Comparison of ENCODE assay signal across 26 cellular contexts in the genomic region with DNA sequence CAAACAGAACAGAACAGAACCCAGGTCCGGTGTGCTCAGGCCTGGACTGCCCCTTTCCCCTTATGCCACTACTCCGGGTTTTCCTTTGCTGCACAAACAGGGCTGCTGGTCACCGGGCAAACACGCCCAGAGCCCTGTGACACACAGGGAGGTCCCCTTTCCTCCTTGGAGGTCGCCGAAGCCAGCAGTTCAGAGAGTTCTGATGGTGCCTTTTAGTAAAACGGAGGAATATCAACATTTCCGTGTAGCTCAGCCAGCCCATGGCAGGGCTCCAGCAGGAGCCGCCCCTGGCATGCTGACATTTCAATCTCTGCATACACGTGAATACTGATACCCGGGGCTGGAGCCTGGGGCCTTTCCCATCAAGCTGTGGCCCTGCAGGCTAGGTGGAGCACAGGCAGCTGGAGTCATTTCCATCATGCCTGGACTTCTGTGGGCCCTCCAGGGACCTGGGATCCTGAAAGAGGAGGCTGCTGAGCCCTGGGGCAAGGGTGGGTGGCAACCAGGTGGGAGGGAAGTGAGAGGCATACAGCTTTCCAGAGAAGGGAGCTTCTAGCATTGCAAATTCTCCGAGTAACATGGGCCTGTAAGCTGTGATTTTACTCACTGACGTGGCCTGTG.
DNase-seq lines count a peak whose midpoint lies in the region; ATAC-seq and TF ChIP-seq lines count a peak whose summit lies in the region.
"Had no signal": no experiment of that assay in that cellular context is flagged by ENCODE, and none has a peak within 500 bp of the region (broad histone marks: within the 10 kb centered on the region; RNA-seq: fewer than 3 reads in every experiment).

No MANE protein-coding gene starts in this region.

- 64% methylated on average over 4 of the region's 13 CpGs; no CpG with 5 or more reads in 1 of the 2 experiments for WGBS in IMR-90 (ENCODE audit: extremely low coverage in 2 of 2, insufficient read length in 1 of 2), 2 experiments

- no peak overlapping the region for H4K8ac ChIP-seq in IMR-90 (ENCODE audit: low read depth in 2 of 2, low read length in 2 of 2)

- no peak for DNase-seq in IMR-90
- DNase-seq in cerebellum (ENCODE audit: low spot score) = peak; percentile 42
- DNase-seq in mucosa of descending colon = peak in 2 of 3 donors; percentile 71 to 75
- DNase-seq in tibial artery = peak in 1 of 2 donors; percentile 77
- no peak for DNase-seq in T-helper 2 cell treated with Interferon-gamma antibody and Interleukin-4, amounts not matched to agents 5 μg/mL and 100 μg/mL, for 36 hours (ENCODE audit: low spot score)
- no peak for DNase-seq in activated naive CD4-positive, alpha-beta T cell treated with anti-CD3 and anti-CD28 coated beads, Interleukin-2, amount 50 U/mL, for 16 hours
- DNase-seq: activated CD4-positive, alpha-beta T cell treated with anti-CD3 and anti-CD28 coated beads for 4 hours; activated T-cell treated with anti-CD3 and anti-CD28 coated beads, Interleukin-2, amount 50 U/mL, for 24 hours; CD4-positive, alpha-beta memory T cell; DMS53; effector memory CD8-positive, alpha-beta T cell; GF-D8; hippocampal formation; lower lobe of right lung; MV-4-11; NCI-H524 treated with DMSO at 0.1 percent for 48 hours; stimulated activated CD4-positive, alpha-beta T cell treated with anti-CD3 and anti-CD28 coated beads, Interleukin-2, amount 100 ng/mL, for 24 hours; substantia nigra had no signal

- in situ Hi-C loops in IMR-90 (cut with MboI; ENCODE audit: low sequenced_read_pairs) = loop anchor here (25.0 kb wide), 1 partner anchor 898 kb away; no protein-coding TSS in a partner anchor

- no peak overlapping the region for H3K14ac ChIP-seq in IMR-90 (replicated peaks; ENCODE audit: low read depth, low read length)

- no peak for TF ChIP-seq RAD21 in IMR-90 (IDR thresholded peaks at IDR 0.05; ENCODE audit: low read length)

- no peaks in the 10 kb centered on the region for H3K4me1 Mint-ChIP-seq in T-helper 2 cell treated with Interferon-gamma antibody and Interleukin-4, amounts not matched to agents 5 μg/mL and 100 μg/mL, for 36 hours (ENCODE audit: low read depth)
- H3K4me1 Mint-ChIP-seq: CD4-positive, alpha-beta memory T cell had no signal

- no peak overlapping the region for H3K27ac ChIP-seq in IMR-90 (ENCODE audit: insufficient read depth, low read length)
- peak overlapping the region; percentile 44 to 67 for H3K27ac ChIP-seq in tibial artery
- H3K27ac ChIP-seq: lower lobe of right lung, SK-N-MC had no signal

- H3K23ac ChIP-seq in IMR-90 (ENCODE audit: low read depth, low read length) = no peak overlapping the region

- H3K27me3 Mint-ChIP-seq in T-helper 2 cell treated with Interferon-gamma antibody and Interleukin-4, amounts not matched to agents 5 μg/mL and 100 μg/mL, for 36 hours (ENCODE audit: low read depth) = no peaks in the 10 kb centered on the region
- H3K27me3 Mint-ChIP-seq: activated T-cell treated with anti-CD3 and anti-CD28 coated beads, Interleukin-2, amount 50 U/mL, for 24 hours had no signal

- H2AFZ ChIP-seq in IMR-90 (replicated peaks; ENCODE audit: low read length, poor library complexity) = peak overlapping the region; percentile 67
- H2AFZ ChIP-seq: GM23338 had no signal

- H2AK9ac ChIP-seq in IMR-90 (replicated peaks; ENCODE audit: low read depth, low read length, poor library complexity) = no peak overlapping the region

- H3K4me3 Mint-ChIP-seq in T-helper 2 cell treated with Interferon-gamma antibody and Interleukin-4, amounts not matched to agents 5 μg/mL and 100 μg/mL, for 36 hours = no peak overlapping the region
- H3K4me3 Mint-ChIP-seq: activated T-cell treated with anti-CD3 and anti-CD28 coated beads, Interleukin-2, amount 50 U/mL, for 24 hours; CD4-positive, alpha-beta memory T cell; effector memory CD8-positive, alpha-beta T cell; GM23338; neural crest cell; T-helper 1 cell treated with Interleukin-12 subunit alpha and Interleukin-12 subunit beta and Interleukin-4 antibody, amounts not matched to agents 30 μg/mL and 1 μg/mL, for 36 hours had no signal

- CTCF ChIA-PET in IMR-90 (lab: Yijun Ruan, JAX) = interaction anchor here (1.1 kb wide), 1 partner anchor 18 kb away, joined by 3 read pairs; no protein-coding TSS in a partner anchor

- TF ChIP-seq CTCF in IMR-90 (conservative IDR thresholded peaks at IDR 0.05; ENCODE audit: low read depth, low read length) = no peak
- no peak for TF ChIP-seq CTCF in mucosa of descending colon (IDR thresholded peaks at IDR 0.05)
- TF ChIP-seq CTCF in tibial artery (IDR thresholded peaks at IDR 0.05) = no peak

- H3K4ac ChIP-seq in IMR-90 (ENCODE audit: low read depth, low read length) = no peak overlapping the region

- no peaks in the 10 kb centered on the region for H3K36me3 Mint-ChIP-seq in T-helper 2 cell treated with Interferon-gamma antibody and Interleukin-4, amounts not matched to agents 5 μg/mL and 100 μg/mL, for 36 hours (ENCODE audit: low read depth)
- H3K36me3 Mint-ChIP-seq: CD4-positive, alpha-beta memory T cell had no signal

- no peak for TF ChIP-seq POLR2A in IMR-90 (IDR thresholded peaks at IDR 0.05; ENCODE audit: low read depth, low read length)

- H2BK20ac ChIP-seq in IMR-90 (ENCODE audit: low read depth, low read length) = no peak overlapping the region

- H3K79me1 ChIP-seq in IMR-90 (ENCODE audit: low read depth in 1 of 2, low read length in 2 of 2) = no peaks in the 10 kb centered on the region

- H4K91ac ChIP-seq in IMR-90 (ENCODE audit: insufficient read depth, low read depth, low read length) = no peak overlapping the region

- H2BK5ac ChIP-seq in IMR-90 (ENCODE audit: low read depth, low read length, poor library complexity, severe bottlenecking) = no peak overlapping the region

- H2BK120ac ChIP-seq in IMR-90 (ENCODE audit: low read depth, low read length) = no peak overlapping the region

- no peak overlapping the region for H2BK15ac ChIP-seq in IMR-90 (ENCODE audit: low read depth, low read length)

- no TSS peak for BruUV-seq in IMR-90 (replicated peaks; lab: Mats Ljungman, UMichigan)

- H3K18ac ChIP-seq in IMR-90 (ENCODE audit: low read depth, low read length) = no peak overlapping the region

- ATAC-seq in IMR-90 (ENCODE audit: low read depth) = no peak
- ATAC-seq in mucosa of descending colon = peak; percentile 71
- no peak for ATAC-seq in GM18519 (IDR thresholded peaks at IDR 0.05; ENCODE audit: low FRiP score, unreplicated experiment)
- ATAC-seq: effector memory CD8-positive, alpha-beta T cell; esophagus mucosa; GM23338 had no signal

- dilution Hi-C loops in IMR-90 (cut with HindIII; ENCODE audit: low sequenced_read_pairs, unreplicated experiment) = no loop called here

- H3K27me3 ChIP-seq in IMR-90 (ENCODE audit: control insufficient read depth, insufficient read depth, low read length) (peaks cover 1% of the 10 kb centered on the region; the same call in 1 of the 2 replicates), tibial artery (no peaks in the 10 kb centered on the region)

- H3K9me1 ChIP-seq in IMR-90 (ENCODE audit: insufficient read depth, low read length) = 0 out of 2 replicates have a peak, but pooled peaks cover 4% of the 10 kb centered on the region

- no peak overlapping the region for H3K56ac ChIP-seq in IMR-90 (ENCODE audit: extremely low read depth, insufficient read depth, low read length)

- H3K4me1 ChIP-seq in IMR-90 (ENCODE audit: control insufficient read depth, insufficient read depth, low read length) = no peaks in the 10 kb centered on the region; the same call in 1 of the 2 replicates
- H3K4me1 ChIP-seq in mucosa of descending colon (ENCODE audit: low read depth) = peaks cover 3% of the 10 kb centered on the region
- H3K4me1 ChIP-seq in tibial artery = peaks cover 4 to 44% (median 27%) of the 10 kb centered on the region in 4 donors
- H3K4me1 ChIP-seq: lower lobe of right lung had no signal

- H3K4me3 ChIP-seq in IMR-90 (ENCODE audit: insufficient read depth, low read depth, low read length) (no peak overlapping the region), mucosa of descending colon (no peak overlapping the region), tibial artery (no peak overlapping the region)
- H3K4me3 ChIP-seq: coronary artery, GM23338, lower lobe of right lung, SK-N-MC, smooth muscle cell had no signal

- H3K9me3 ChIP-seq in IMR-90 (ENCODE audit: control insufficient read depth, insufficient read depth, low read length) = no peaks in the 10 kb centered on the region
- no peaks in the 10 kb centered on the region for H3K9me3 ChIP-seq in mucosa of descending colon
- no peaks in the 10 kb centered on the region for H3K9me3 ChIP-seq in tibial artery
- H3K9me3 ChIP-seq: lower lobe of right lung had no signal

- no peak overlapping the region for H3K4me2 ChIP-seq in IMR-90 (ENCODE audit: low read depth, low read length)
- H3K4me2 ChIP-seq: GM23338, smooth muscle cell had no signal

- H4K5ac ChIP-seq in IMR-90 (ENCODE audit: low read depth, low read length) = no peak overlapping the region

- POLR2A ChIA-PET in IMR-90 (lab: Charles Lee; ENCODE audit: unreplicated experiment) = no interaction called here

- no peak overlapping the region for H2AK5ac ChIP-seq in IMR-90 (ENCODE audit: low read depth, low read length)

- no peaks in the 10 kb centered on the region for H3K9me3 Mint-ChIP-seq in T-helper 2 cell treated with Interferon-gamma antibody and Interleukin-4, amounts not matched to agents 5 μg/mL and 100 μg/mL, for 36 hours
- H3K9me3 Mint-ChIP-seq: activated T-cell treated with anti-CD3 and anti-CD28 coated beads, Interleukin-2, amount 50 U/mL, for 24 hours; CD4-positive, alpha-beta memory T cell; effector memory CD8-positive, alpha-beta T cell; GM23338; neural crest cell; T-helper 1 cell treated with Interleukin-12 subunit alpha and Interleukin-12 subunit beta and Interleukin-4 antibody, amounts not matched to agents 30 μg/mL and 1 μg/mL, for 36 hours had no signal

- H3K36me3 ChIP-seq in IMR-90 (ENCODE audit: control insufficient read depth, insufficient read depth, low read length) (no peaks in the 10 kb centered on the region), mucosa of descending colon (ENCODE audit: low read depth) (no peaks in the 10 kb centered on the region), tibial artery (no peaks in the 10 kb centered on the region)
- H3K36me3 ChIP-seq: lower lobe of right lung had no signal

- H3K9ac ChIP-seq in IMR-90 (ENCODE audit: low read depth, low read length) = no peak overlapping the region

- H4K20me1 ChIP-seq in IMR-90 (ENCODE audit: insufficient read depth, low read length) = no peaks in the 10 kb centered on the region

- no peak overlapping the region for H3K27ac Mint-ChIP-seq in T-helper 2 cell treated with Interferon-gamma antibody and Interleukin-4, amounts not matched to agents 5 μg/mL and 100 μg/mL, for 36 hours
- H3K27ac Mint-ChIP-seq: activated T-cell treated with anti-CD3 and anti-CD28 coated beads, Interleukin-2, amount 50 U/mL, for 24 hours; effector memory CD8-positive, alpha-beta T cell; GM23338; T-helper 1 cell treated with Interleukin-12 subunit alpha and Interleukin-12 subunit beta and Interleukin-4 antibody, amounts not matched to agents 30 μg/mL and 1 μg/mL, for 36 hours had no signal

- intact Hi-C loops in IMR-90 (cut with micrococcal nuclease) (no loop called here), mucosa of descending colon (cut with DNase I, micrococcal nuclease) (no loop called here), tibial artery (cut with DNase I; ENCODE audit: low total_unique reads) (no loop called here)

TF ChIP-seq in IMR-90, 13 proteins besides CTCF, POLR2A, EP300 and RAD21 (continues in another document):
- TF ChIP-seq RCOR1 (IDR thresholded peaks at IDR 0.05; ENCODE audit: insufficient replicate concordance, low read length) = no peak
- no peak for TF ChIP-seq RFX5 (IDR thresholded peaks at IDR 0.05; ENCODE audit: low read depth, low read length)

Comparison
In these comparisons a context has a peak if more than half of its experiments do, and no peak if none do; other contexts are left out.
1. DNase-seq: peak in cerebellum (single experiment) and mucosa of descending colon (2 of 3); none in IMR-90 (single experiment), T-helper 2 cell treated with Interferon-gamma antibody and Interleukin-4, amounts not matched to agents 5 μg/mL and 100 μg/mL, for 36 hours (single experiment) and activated naive CD4-positive, alpha-beta T cell treated with anti-CD3 and anti-CD28 coated beads, Interleukin-2, amount 50 U/mL, for 16 hours (single experiment).